In the genomic region with DNA sequence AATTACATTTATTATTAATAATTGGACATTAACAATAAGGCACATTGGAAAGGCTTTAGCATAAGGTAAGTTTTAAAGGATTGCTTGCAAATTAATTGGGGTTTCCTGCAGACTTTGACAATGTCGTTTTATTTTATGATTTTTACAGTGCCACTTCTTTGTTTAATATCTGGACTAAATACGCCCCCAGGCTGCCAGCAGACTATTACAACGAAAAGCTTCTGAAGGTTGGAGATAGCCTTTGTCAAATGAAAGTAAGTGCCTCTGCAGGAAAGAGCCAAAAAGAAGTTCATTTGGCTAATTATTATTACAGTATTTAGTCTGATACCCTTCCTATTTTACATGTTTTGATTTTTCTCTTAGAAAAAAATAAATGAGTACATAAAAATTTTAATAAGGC, we compare ENCODE assay signal across 1 cellular context.
TF ChIP-seq lines count a peak whose summit lies in the region.

No MANE protein-coding gene starts in this region.

TF ChIP-seq in GM12878, 131 proteins besides CTCF, POLR2A, EP300 and RAD21 (continued from another document):
- TF ChIP-seq, protein P1, sequence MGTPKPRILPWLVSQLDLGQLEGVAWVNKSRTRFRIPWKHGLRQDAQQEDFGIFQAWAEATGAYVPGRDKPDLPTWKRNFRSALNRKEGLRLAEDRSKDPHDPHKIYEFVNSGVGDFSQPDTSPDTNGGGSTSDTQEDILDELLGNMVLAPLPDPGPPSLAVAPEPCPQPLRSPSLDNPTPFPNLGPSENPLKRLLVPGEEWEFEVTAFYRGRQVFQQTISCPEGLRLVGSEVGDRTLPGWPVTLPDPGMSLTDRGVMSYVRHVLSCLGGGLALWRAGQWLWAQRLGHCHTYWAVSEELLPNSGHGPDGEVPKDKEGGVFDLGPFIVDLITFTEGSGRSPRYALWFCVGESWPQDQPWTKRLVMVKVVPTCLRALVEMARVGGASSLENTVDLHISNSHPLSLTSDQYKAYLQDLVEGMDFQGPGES (IDR thresholded peaks at IDR 0.05), result no peak
- TF ChIP-seq CHD2 (IDR thresholded peaks at IDR 0.05; ENCODE audit: borderline replicate concordance, low read depth, low read length), result no peak
- TF ChIP-seq GATAD2B (conservative IDR thresholded peaks at IDR 0.05; ENCODE audit: low read depth), result no peak
- TF ChIP-seq, protein P2, sequence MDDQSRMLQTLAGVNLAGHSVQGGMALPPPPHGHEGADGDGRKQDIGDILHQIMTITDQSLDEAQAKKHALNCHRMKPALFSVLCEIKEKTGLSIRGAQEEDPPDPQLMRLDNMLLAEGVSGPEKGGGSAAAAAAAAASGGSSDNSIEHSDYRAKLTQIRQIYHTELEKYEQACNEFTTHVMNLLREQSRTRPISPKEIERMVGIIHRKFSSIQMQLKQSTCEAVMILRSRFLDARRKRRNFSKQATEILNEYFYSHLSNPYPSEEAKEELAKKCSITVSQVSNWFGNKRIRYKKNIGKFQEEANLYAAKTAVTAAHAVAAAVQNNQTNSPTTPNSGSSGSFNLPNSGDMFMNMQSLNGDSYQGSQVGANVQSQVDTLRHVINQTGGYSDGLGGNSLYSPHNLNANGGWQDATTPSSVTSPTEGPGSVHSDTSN (IDR thresholded peaks at IDR 0.05; ENCODE audit: insufficient replicate concordance, low read depth, low read length), result no peak
- TF ChIP-seq CREM (IDR thresholded peaks at IDR 0.05; ENCODE audit: low read depth), result no peak
